In the genomic region with DNA sequence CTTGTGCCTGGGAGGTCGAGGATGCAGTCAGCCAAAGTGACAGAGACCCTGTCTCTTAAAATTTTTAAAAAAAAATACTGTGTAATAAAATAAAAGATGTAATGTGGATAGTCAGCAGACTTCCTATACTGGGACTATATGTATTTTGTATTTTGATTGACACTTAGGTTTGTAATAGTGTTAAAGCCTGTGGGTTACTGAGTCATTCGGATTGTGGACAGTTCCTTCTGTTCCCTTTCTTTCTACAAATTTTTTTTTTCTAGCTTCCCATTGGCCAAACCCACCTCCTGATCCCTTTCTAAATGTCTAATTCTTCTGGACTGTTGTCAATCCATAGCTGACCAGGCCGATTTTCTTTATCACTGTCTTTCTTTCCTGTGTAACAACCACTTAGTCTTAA, we compare ENCODE assay signal across 19 cellular contexts.
DNase-seq lines count a peak whose midpoint lies in the region; ATAC-seq, FAIRE-seq and TF ChIP-seq lines count a peak whose summit lies in the region.
"Had no signal": no experiment of that assay in that cellular context is flagged by ENCODE, and none has a peak within 500 bp of the region (broad histone marks: within the 10 kb centered on the region; RNA-seq: fewer than 3 reads in every experiment).

No MANE protein-coding gene starts in this region.

- H3K27ac Mint-ChIP-seq in MCF 10A (ENCODE audit: low read depth, unreplicated experiment) = peak overlapping the region; percentile 94
- H3K27ac Mint-ChIP-seq: activated CD8-positive, alpha-beta T cell treated with anti-CD3 and anti-CD28 coated beads for 36 hours; CD8-positive, alpha-beta memory T cell had no signal

- CTCF ChIA-PET in MCF 10A (lab: Yijun Ruan, JAX) = interaction anchor here (0.6 to 3.5 kb wide), 8 partner anchors 24 to 175 kb away, joined by 3 to 22 read pairs (median 4); no protein-coding TSS in a partner anchor

- H3K9me2 ChIP-seq in Karpas-422 (replicated peaks; ENCODE audit: insufficient read depth, low read length) = no peaks in the 10 kb centered on the region

- no peak overlapping the region for H3K4me3 Mint-ChIP-seq in MCF 10A (ENCODE audit: unreplicated experiment)
- H3K4me3 Mint-ChIP-seq: activated CD8-positive, alpha-beta T cell treated with anti-CD3 and anti-CD28 coated beads for 36 hours; CD8-positive, alpha-beta memory T cell; central memory CD8-positive, alpha-beta T cell had no signal

- no peak for FAIRE-seq in kidney (lab: Jason Lieb, UNC)
- FAIRE-seq: G401.6, GM18507 had no signal

- TF ChIP-seq POLR2A in breast epithelium (IDR thresholded peaks at IDR 0.05) = no peak

- no peak overlapping the region for H2AFZ ChIP-seq in Karpas-422 (ENCODE audit: low read length)

- H3K4me1 ChIP-seq in breast epithelium (no peaks in the 10 kb centered on the region), kidney (ENCODE audit: control insufficient read depth in 1 of 2, insufficient read depth in 1 of 2, low read depth in 1 of 2, low read length in 2 of 2) (no peaks in the 10 kb centered on the region), Karpas-422 (ENCODE audit: low read length) (no peaks in the 10 kb centered on the region)

- peaks cover 5% of the 10 kb centered on the region for H3K9me3 Mint-ChIP-seq in MCF 10A (ENCODE audit: unreplicated experiment)
- H3K9me3 Mint-ChIP-seq: central memory CD8-positive, alpha-beta T cell had no signal

- DNase-seq in MCF 10A (ENCODE audit: unreplicated experiment) (peak; percentile 82), breast epithelium (ENCODE audit: low spot score in 2 of 2) (no peak), astrocyte of the cerebellum (ENCODE audit: low read depth) (peak; percentile 16), foreskin melanocyte (peak; percentile 10), kidney (no peak), Karpas-422 (no peak)
- DNase-seq: activated CD8-positive, alpha-beta T cell treated with anti-CD3 and anti-CD28 coated beads for 36 hours; activated effector memory CD4-positive, alpha-beta T cell treated with Interleukin-2 at 50 U/mL for 16 hours; CD8-positive, alpha-beta memory T cell; erythroblast; NCI-H1417 treated with DMSO at 0.1 percent for 48 hours; NCI-H446; ovary had no signal

- H3K36me3 ChIP-seq in breast epithelium (no peaks in the 10 kb centered on the region), kidney (ENCODE audit: control insufficient read depth in 1 of 2, insufficient read depth in 2 of 2, low read length in 2 of 2) (peaks cover 0 to 5% of the 10 kb centered on the region in 2 donors), Karpas-422 (ENCODE audit: insufficient read depth, low read length) (peaks cover 23% of the 10 kb centered on the region)
- H3K36me3 ChIP-seq: ovary had no signal

- ATAC-seq in GM18520 (IDR thresholded peaks at IDR 0.05; ENCODE audit: unreplicated experiment) (no peak), HG02852 (IDR thresholded peaks at IDR 0.05; ENCODE audit: unreplicated experiment) (no peak)
- ATAC-seq: activated CD8-positive, alpha-beta T cell treated with anti-CD3 and anti-CD28 coated beads for 36 hours had no signal

- H3K4me3 ChIP-seq in breast epithelium (no peak overlapping the region), astrocyte of the cerebellum (ENCODE audit: low read depth, low read length) (no peak overlapping the region), kidney (ENCODE audit: low read length in 2 of 2) (no peak overlapping the region), Karpas-422 (ENCODE audit: low read length) (no peak overlapping the region)
- H3K4me3 ChIP-seq: ovary had no signal

- H3K4me2 ChIP-seq in Karpas-422 (ENCODE audit: low read depth, low read length, poor library complexity, severe bottlenecking) = no peak overlapping the region

- peaks cover 38% of the 10 kb centered on the region for H3K36me3 Mint-ChIP-seq in MCF 10A (ENCODE audit: insufficient read depth, unreplicated experiment)

- in situ Hi-C loops in astrocyte of the cerebellum (cut with HindIII; ENCODE audit: low sequenced_read_pairs) = no loop called here

- H3K4me1 Mint-ChIP-seq in MCF 10A (ENCODE audit: insufficient read depth, unreplicated experiment) = peaks cover 20% of the 10 kb centered on the region
- H3K4me1 Mint-ChIP-seq: CD8-positive, alpha-beta memory T cell had no signal

- no peak for TF ChIP-seq CTCF in MCF 10A (IDR thresholded peaks at IDR 0.05; ENCODE audit: unreplicated experiment)
- TF ChIP-seq CTCF in breast epithelium (IDR thresholded peaks at IDR 0.05) = no peak
- no peak for TF ChIP-seq CTCF in astrocyte of the cerebellum (IDR thresholded peaks at IDR 0.05; ENCODE audit: low read depth, low read length, missing control alignments)
- TF ChIP-seq CTCF in kidney (IDR thresholded peaks at IDR 0.05; ENCODE audit: borderline replicate concordance, extremely low read depth, insufficient read depth) = no peak

- H3K9ac ChIP-seq in kidney (ENCODE audit: low read length in 2 of 2) (no peak overlapping the region), Karpas-422 (ENCODE audit: low read length) (no peak overlapping the region)

- H3K27me3 ChIP-seq in breast epithelium (no peaks in the 10 kb centered on the region), Karpas-422 (ENCODE audit: low read length) (no peaks in the 10 kb centered on the region)
- H3K27me3 ChIP-seq: ovary had no signal

- intact Hi-C loops in MCF 10A (cut with micrococcal nuclease) = loop anchor here (1.0 to 2.0 kb wide), 2 partner anchors 108 to 160 kb away; a partner anchor contains a TSS
- intact Hi-C loops in breast epithelium (cut with DNase I; ENCODE audit: low total_unique reads) = no loop called here
- intact Hi-C loops in kidney (cut with DNase I) = no loop called here

- H3K9me3 ChIP-seq in breast epithelium (no peaks in the 10 kb centered on the region), kidney (ENCODE audit: control insufficient read depth in 1 of 2, low read length in 2 of 2) (peaks cover 0 to 4% of the 10 kb centered on the region in 2 donors), Karpas-422 (ENCODE audit: low read length) (no peaks in the 10 kb centered on the region)
- H3K9me3 ChIP-seq: ovary had no signal

- no peaks in the 10 kb centered on the region for H4K20me1 ChIP-seq in Karpas-422 (ENCODE audit: insufficient read depth, low read depth, low read length)

- POLR2A ChIA-PET in MCF 10A (lab: Yijun Ruan, JAX) = interaction anchor here (0.6 to 4.7 kb wide), 20 partner anchors 10 to 1650 kb away, joined by 3 to 37 read pairs (median 3); a partner anchor contains a TSS

- H3K27ac ChIP-seq in breast epithelium (no peak overlapping the region), kidney (ENCODE audit: low read depth in 2 of 2, low read length in 2 of 2) (no peak overlapping the region), Karpas-422 (ENCODE audit: low read length) (no peak overlapping the region)
- H3K27ac ChIP-seq: 22Rv1 had no signal

- H3K27me3 Mint-ChIP-seq in MCF 10A (ENCODE audit: insufficient read depth, unreplicated experiment) = no peaks in the 10 kb centered on the region
- H3K27me3 Mint-ChIP-seq: activated CD8-positive, alpha-beta T cell treated with anti-CD3 and anti-CD28 coated beads for 36 hours; central memory CD8-positive, alpha-beta T cell had no signal

- peaks cover 25% of the 10 kb centered on the region for H3K79me2 ChIP-seq in Karpas-422 (ENCODE audit: low read length)

- BruUV-seq in MCF 10A (replicated peaks; lab: Mats Ljungman, UMichigan) = no TSS peak

Comparison
In these comparisons a context has a peak if more than half of its experiments do, and no peak if none do; other contexts are left out.
1. DNase-seq: peak in MCF 10A (single experiment), astrocyte of the cerebellum (single experiment) and foreskin melanocyte (single experiment); none in breast epithelium (0 of 2), kidney (single experiment) and Karpas-422 (single experiment).